ENCODE assay signal across 8 cellular contexts in the genomic region with DNA sequence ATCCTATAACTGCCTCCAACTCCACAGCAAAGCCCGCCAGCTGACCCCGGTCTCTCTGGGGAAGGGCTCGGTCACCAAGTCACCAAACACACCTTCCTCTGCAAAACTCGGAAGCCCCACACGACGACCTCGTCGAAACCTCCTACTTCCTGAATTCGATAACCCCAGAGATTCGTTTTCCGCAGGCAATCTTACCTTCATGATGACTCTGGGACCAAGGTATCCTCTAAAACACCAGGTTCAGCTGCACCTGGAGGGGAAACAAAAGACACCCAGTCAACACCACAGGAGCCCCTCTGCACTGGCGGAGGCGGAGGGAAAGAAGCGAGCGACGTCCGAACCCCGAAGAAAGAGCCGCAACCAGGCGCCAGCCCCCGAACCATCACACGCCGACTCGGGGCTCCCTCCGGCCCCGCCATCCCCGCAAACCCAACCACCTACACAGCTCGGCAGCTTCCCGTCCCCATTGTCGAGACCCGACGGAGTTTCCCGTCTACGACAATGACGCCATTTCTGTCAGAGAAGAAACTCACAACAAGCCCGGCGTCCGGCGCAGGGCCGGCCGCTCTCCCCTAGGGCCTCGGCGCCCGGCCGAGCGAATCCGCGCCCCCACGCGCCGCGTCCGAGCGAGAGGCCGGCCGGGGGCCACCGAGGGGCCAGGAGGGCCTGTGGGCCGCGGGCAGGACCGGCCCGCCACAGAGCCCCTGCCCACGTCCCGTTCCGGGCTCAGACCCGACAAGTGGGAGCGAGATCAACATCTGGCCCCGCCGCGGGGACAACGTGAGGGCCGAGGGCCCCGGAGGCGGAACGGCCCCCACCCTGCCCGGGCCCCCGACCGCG. TPM values are rescaled to one million over a fixed set of nuclear protein-coding genes. Genes with fewer than 3 reads are reported as not detected.
DNase-seq lines count a peak whose midpoint lies in the region; ATAC-seq and TF ChIP-seq lines count a peak whose summit lies in the region.

No MANE protein-coding gene starts in this region.

- peaks cover 21 to 48% (median 27%) of the 10 kb centered on the region in 11 experiments for H3K36me3 ChIP-seq in BLaER1 treated with 17β-estradiol and CSF1 and Interleukin-3, amounts not matched to agents 10 nM and 100 nM
- H3K36me3 ChIP-seq in mucosa of stomach (ENCODE audit: control insufficient read depth, insufficient read depth, low read length) = no peaks in the 10 kb centered on the region

- no peaks in the 10 kb centered on the region for H3K27me3 ChIP-seq in BLaER1 treated with 17β-estradiol and CSF1 and Interleukin-3, amounts not matched to agents 10 nM and 100 nM
- H3K27me3 ChIP-seq in mucosa of stomach (ENCODE audit: control insufficient read depth, insufficient read depth, low read length) = no peaks in the 10 kb centered on the region

- TF ChIP-seq CTCF in endothelial cell (IDR thresholded peaks at IDR 0.05; ENCODE audit: unreplicated experiment) = no peak

- peaks cover 12% of the 10 kb centered on the region for H3K36me3 Mint-ChIP-seq in endothelial cell (ENCODE audit: low read depth, unreplicated experiment)

- peaks cover 35% of the 10 kb centered on the region for H3K4me1 Mint-ChIP-seq in endothelial cell (ENCODE audit: unreplicated experiment)

- peak; percentile 58 for DNase-seq in NCI-H69 (lab: John Stamatoyannopoulos, UW)
- DNase-seq in activated CD8-positive, alpha-beta memory T cell treated with anti-CD3 and anti-CD28 coated beads, Interleukin-2, amount 50 U/mL, for 48 hours = peak; percentile 80
- peak; percentile 42 for DNase-seq in endothelial cell (ENCODE audit: low spot score)
- DNase-seq in stimulated activated CD8-positive, alpha-beta memory T cell treated with anti-CD3 and anti-CD28 coated beads, Interleukin-4, amount 100 ng/mL, for 4 hours (ENCODE audit: low read depth in 2 of 2, low spot score in 1 of 2) = peak; percentile 31 to 37

- H4K20me1 ChIP-seq in BLaER1 treated with 17β-estradiol and CSF1 and Interleukin-3, amounts not matched to agents 10 nM and 100 nM = peaks cover 54 to 88% (median 66%) of the 10 kb centered on the region in 11 experiments

- H3K9ac ChIP-seq in BLaER1 treated with 17β-estradiol and CSF1 and Interleukin-3, amounts not matched to agents 10 nM and 100 nM = peak overlapping the region; percentile 94 to 99 (median 98)
- peak overlapping the region; percentile 94 for H3K9ac ChIP-seq in mucosa of stomach (ENCODE audit: low read length)

- peak overlapping the region; percentile 73 to 94 (median 86) for H3K4me2 ChIP-seq in BLaER1 treated with 17β-estradiol and CSF1 and Interleukin-3, amounts not matched to agents 10 nM and 100 nM

- peak; percentile 18 for ATAC-seq in GM21786 (IDR thresholded peaks at IDR 0.05; ENCODE audit: unreplicated experiment)
- no peak for ATAC-seq in GM18873 (IDR thresholded peaks at IDR 0.05; ENCODE audit: low FRiP score, unreplicated experiment)

- peak overlapping the region; percentile 90 to 100 (median 98) for H3K4me3 ChIP-seq in BLaER1 treated with 17β-estradiol and CSF1 and Interleukin-3, amounts not matched to agents 10 nM and 100 nM
- peak overlapping the region; percentile 78 for H3K4me3 ChIP-seq in mucosa of stomach (ENCODE audit: low read length)

- H3K4me3 Mint-ChIP-seq in endothelial cell (ENCODE audit: unreplicated experiment) = peak overlapping the region; percentile 99

- H3K27ac ChIP-seq in BLaER1 treated with 17β-estradiol and CSF1 and Interleukin-3, amounts not matched to agents 10 nM and 100 nM = peak overlapping the region; percentile 90 to 98 (median 96)

- H3K4me1 ChIP-seq in BLaER1 treated with 17β-estradiol and CSF1 and Interleukin-3, amounts not matched to agents 10 nM and 100 nM = peaks cover 24 to 56% (median 44%) of the 10 kb centered on the region in 10 experiments
- peaks cover 21% of the 10 kb centered on the region for H3K4me1 ChIP-seq in mucosa of stomach (ENCODE audit: control insufficient read depth, insufficient read depth, low read length)

- peaks cover 12% of the 10 kb centered on the region for H3K27me3 Mint-ChIP-seq in endothelial cell (ENCODE audit: unreplicated experiment)

- no peaks in the 10 kb centered on the region for H3K9me3 ChIP-seq in BLaER1 treated with 17β-estradiol and CSF1 and Interleukin-3, amounts not matched to agents 10 nM and 100 nM (replicated peaks in 1 of 11)
- no peaks in the 10 kb centered on the region for H3K9me3 ChIP-seq in mucosa of stomach (ENCODE audit: control insufficient read depth, low read length)

- H3K9me3 Mint-ChIP-seq in endothelial cell (ENCODE audit: unreplicated experiment) = no peaks in the 10 kb centered on the region

- H3K27ac Mint-ChIP-seq in endothelial cell (ENCODE audit: unreplicated experiment) = peak overlapping the region; percentile 98

RNA-seq across cellular contexts. Expression of a gene that starts 1.0 kb away (rescaled TPM):
- total RNA-seq in endothelial cell (ENCODE audit: unreplicated experiment) = 48.2 TPM

RNA-seq across cellular contexts. Expression of a gene that starts 1.4 kb away (rescaled TPM):
- total RNA-seq in endothelial cell (ENCODE audit: unreplicated experiment) = 40.4 TPM

RNA-seq across cellular contexts. Expression of a gene that starts 40.3 kb away (rescaled TPM):
- total RNA-seq in endothelial cell (ENCODE audit: unreplicated experiment) = 24.7 TPM
